In genomic region chr4:120063711-120064110, GRCh38 we compare ENCODE assay signal across 1 cellular context.
TF ChIP-seq lines count a peak whose summit lies in the region.

No MANE protein-coding gene starts in this region.

TF ChIP-seq in K562, 482 proteins besides CTCF, POLR2A, EP300 and RAD21:
- peak; percentile 29; the same call in 1 of the 2 replicates for TF ChIP-seq ZBTB33 (CRISPR knock-in tag; IDR thresholded peaks at IDR 0.05)
